In the genomic region with DNA sequence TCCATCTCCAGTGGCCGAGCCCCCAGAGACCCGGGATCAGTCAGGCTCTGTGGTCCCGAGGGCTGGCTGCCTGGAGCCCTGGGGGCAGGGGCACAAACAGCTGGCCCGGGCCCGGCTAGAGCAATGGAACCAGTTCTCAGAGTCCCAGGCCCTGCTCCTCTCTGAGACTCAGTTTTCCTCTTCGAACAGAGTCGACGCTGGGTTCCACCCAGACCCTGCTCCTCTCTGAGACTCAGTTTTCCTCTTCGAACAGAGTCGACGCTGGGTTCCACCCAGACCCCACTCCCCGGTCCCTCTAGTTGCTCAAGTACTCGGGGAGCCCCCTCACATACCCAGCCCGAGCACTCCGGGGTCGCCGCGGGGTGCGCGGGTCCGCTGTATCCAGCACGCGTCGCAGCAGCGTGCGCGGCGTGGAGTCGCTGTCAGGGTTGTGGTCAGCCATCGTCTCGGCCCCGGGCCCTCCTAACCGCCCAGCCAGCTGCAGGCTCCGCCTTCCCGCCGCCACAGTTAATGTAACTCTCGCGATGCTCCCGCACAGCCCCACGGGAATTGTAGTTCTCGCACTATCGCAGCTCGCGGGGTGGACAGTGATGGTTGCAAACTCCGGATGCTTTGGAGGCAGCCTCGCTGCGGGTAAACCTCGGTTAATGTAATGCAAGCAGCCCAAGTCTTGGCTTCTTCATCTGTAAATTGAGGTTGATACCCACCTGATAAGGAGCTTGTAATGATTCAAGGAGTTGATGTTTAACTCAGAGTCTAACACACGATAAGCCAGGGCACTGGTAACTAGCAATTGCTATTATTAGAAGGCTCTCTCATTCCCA, we compare ENCODE assay signal across 8 cellular contexts. TPM values are rescaled to one million over a fixed set of nuclear protein-coding genes. Genes with fewer than 3 reads are reported as not detected.
DNase-seq lines count a peak whose midpoint lies in the region; ATAC-seq and TF ChIP-seq lines count a peak whose summit lies in the region.

No MANE protein-coding gene starts in this region.

- H3K9me3 ChIP-seq in DOHH2 (ENCODE audit: control insufficient read depth, insufficient read depth, low read length) (no peaks in the 10 kb centered on the region), KOPT-K1 (ENCODE audit: insufficient read depth, low read length, poor library complexity, severe bottlenecking) (no peaks in the 10 kb centered on the region), Panc1 (ENCODE audit: control insufficient read depth, insufficient read depth, low read depth, low read length) (no peaks in the 10 kb centered on the region), fibroblast of lung (ENCODE audit: control insufficient read depth, insufficient read depth, low read depth, low read length) (no peaks in the 10 kb centered on the region)

- H3K4me3 ChIP-seq in DOHH2 (ENCODE audit: low read length) (peak overlapping the region; percentile 78), Panc1 (ENCODE audit: low read depth in 2 of 2, low read length in 2 of 2) (peak overlapping the region; percentile 81 to 82), fibroblast of lung (replicated peaks in 1 of 4; ENCODE audit: control extremely low read depth in 1 of 4, insufficient read depth in 1 of 4, low read depth in 3 of 4, low read length in 4 of 4) (peak overlapping the region; percentile 83 to 93 (median 88))

- H4K20me1 ChIP-seq in DOHH2 (ENCODE audit: control insufficient read depth, insufficient read depth, low read depth, low read length) (no peaks in the 10 kb centered on the region), fibroblast of lung (ENCODE audit: control insufficient read depth, extremely low read depth, insufficient read depth, low read length) (no peaks in the 10 kb centered on the region)

- H3K4me2 ChIP-seq in DOHH2 (ENCODE audit: low read length) (peak overlapping the region; percentile 94), fibroblast of lung (ENCODE audit: extremely low read depth, insufficient read depth, low read length) (peak overlapping the region; percentile 98)

- no peak for TF ChIP-seq CTCF in DOHH2 (IDR thresholded peaks at IDR 0.05; ENCODE audit: low read depth, low read length, poor library complexity, severe bottlenecking)
- TF ChIP-seq CTCF in Panc1 (IDR thresholded peaks at IDR 0.05) = no peak
- TF ChIP-seq CTCF in fibroblast of lung (conservative IDR thresholded peaks at IDR 0.05 in 1 of 2, IDR thresholded peaks at IDR 0.05 in 1 of 2; ENCODE audit: low read depth in 1 of 2, low read length in 2 of 2) = no peak
- TF ChIP-seq CTCF in natural killer cell (IDR thresholded peaks at IDR 0.05) = no peak

- ATAC-seq in GM21825 (IDR thresholded peaks at IDR 0.05; ENCODE audit: unreplicated experiment) = peak; percentile 89
- peak; percentile 99 for ATAC-seq in Panc1
- peak; percentile 99 to 100 (median 99) for ATAC-seq in natural killer cell

- peaks cover 13% of the 10 kb centered on the region for H3K79me2 ChIP-seq in DOHH2 (ENCODE audit: control insufficient read depth, low read length)
- peaks cover 17% of the 10 kb centered on the region for H3K79me2 ChIP-seq in fibroblast of lung (ENCODE audit: control insufficient read depth, insufficient read depth, low read length)

- peak; percentile 68 for DNase-seq in Panc1 (ENCODE audit: low read depth, low spot score)
- DNase-seq in activated T-helper 1 cell treated with anti-CD3 and anti-CD28 coated beads, Interleukin-12 subunit alpha, Interleukin-12 subunit beta, Interleukin-2, Interleukin-4 antibody, amounts not matched to agents 30 ng/mL and 10 ng/mL and 1 ng/mL, durations not matched to agents 14 hours and 24 hours and 36 hours (ENCODE audit: low spot score) = peak; percentile 94
- DNase-seq in fibroblast of lung (ENCODE audit: low read depth in 2 of 2) = peak; percentile 78 to 87
- DNase-seq in natural killer cell = peak; percentile 92
- peak; percentile 76 to 91 (median 88) for DNase-seq in stimulated activated naive CD4-positive, alpha-beta T cell (lab: John Stamatoyannopoulos, UW)

- H3K27ac Mint-ChIP-seq in activated T-helper 1 cell treated with anti-CD3 and anti-CD28 coated beads, Interleukin-12 subunit alpha, Interleukin-12 subunit beta, Interleukin-2, Interleukin-4 antibody, amounts not matched to agents 30 ng/mL and 10 ng/mL and 1 ng/mL, durations not matched to agents 14 hours and 24 hours and 36 hours = peak overlapping the region; percentile 89
- H3K27ac Mint-ChIP-seq in natural killer cell = peak overlapping the region; percentile 82 to 95

- H3K27ac ChIP-seq in DOHH2 (ENCODE audit: low read depth, low read length) (no peak overlapping the region), KOPT-K1 (ENCODE audit: low read depth, low read length, poor library complexity, severe bottlenecking) (peak overlapping the region; percentile 63), Panc1 (ENCODE audit: low read length) (peak overlapping the region; percentile 87), fibroblast of lung (ENCODE audit: insufficient read depth, low read length) (peak overlapping the region; percentile 91)

- CTCF ChIA-PET in Panc1 (lab: Charles Lee) = interaction anchor here (1.0 kb wide), 1 partner anchor 17 kb away, joined by 5 read pairs; no protein-coding TSS in a partner anchor

- H3K27me3 ChIP-seq in DOHH2 (ENCODE audit: control insufficient read depth, low read length) (no peaks in the 10 kb centered on the region), Panc1 (ENCODE audit: control insufficient read depth, insufficient read depth, low read length) (no peaks in the 10 kb centered on the region), fibroblast of lung (ENCODE audit: control insufficient read depth, insufficient read depth, low read length) (no peaks in the 10 kb centered on the region)

- in situ Hi-C loops in Panc1 (cut with HindIII; ENCODE audit: low pct_unique_long_range_greater_than_20kb, low sequenced_read_pairs) = no loop called here

- H3F3A ChIP-seq in DOHH2 (ENCODE audit: control insufficient read depth, insufficient read depth) = no peaks in the 10 kb centered on the region

- H3K27me3 Mint-ChIP-seq in activated T-helper 1 cell treated with anti-CD3 and anti-CD28 coated beads, Interleukin-12 subunit alpha, Interleukin-12 subunit beta, Interleukin-2, Interleukin-4 antibody, amounts not matched to agents 30 ng/mL and 10 ng/mL and 1 ng/mL, durations not matched to agents 14 hours and 24 hours and 36 hours (ENCODE audit: insufficient read depth) = peaks cover 5% of the 10 kb centered on the region
- H3K27me3 Mint-ChIP-seq in natural killer cell (ENCODE audit: low read depth in 2 of 2) = no peaks in the 10 kb centered on the region

- BruUV-seq in Panc1 (replicated peaks; lab: Mats Ljungman, UMichigan) = TSS peak; percentile 87

- peaks cover 18% of the 10 kb centered on the region for H3K4me1 Mint-ChIP-seq in activated T-helper 1 cell treated with anti-CD3 and anti-CD28 coated beads, Interleukin-12 subunit alpha, Interleukin-12 subunit beta, Interleukin-2, Interleukin-4 antibody, amounts not matched to agents 30 ng/mL and 10 ng/mL and 1 ng/mL, durations not matched to agents 14 hours and 24 hours and 36 hours (ENCODE audit: low read depth)
- H3K4me1 Mint-ChIP-seq in natural killer cell = peaks cover 6 to 23% of the 10 kb centered on the region in 2 donors

- POLR2A ChIA-PET in Panc1 (lab: Charles Lee) = no interaction called here

- peak overlapping the region; percentile 94 for H3K4me3 Mint-ChIP-seq in activated T-helper 1 cell treated with anti-CD3 and anti-CD28 coated beads, Interleukin-12 subunit alpha, Interleukin-12 subunit beta, Interleukin-2, Interleukin-4 antibody, amounts not matched to agents 30 ng/mL and 10 ng/mL and 1 ng/mL, durations not matched to agents 14 hours and 24 hours and 36 hours
- H3K4me3 Mint-ChIP-seq in natural killer cell = peak overlapping the region; percentile 96

- peak overlapping the region; percentile 91 for H3K9ac ChIP-seq in fibroblast of lung (ENCODE audit: insufficient read depth, low read length)

- H3K4me1 ChIP-seq in DOHH2 (ENCODE audit: control insufficient read depth, low read length) (peaks cover 14% of the 10 kb centered on the region), Panc1 (ENCODE audit: control insufficient read depth, insufficient read depth, low read length) (peaks cover 9% of the 10 kb centered on the region; the same call in 1 of the 2 replicates), fibroblast of lung (ENCODE audit: control insufficient read depth, extremely low read depth, insufficient read depth, low read length) (peaks cover 3% of the 10 kb centered on the region)

- peaks cover 30% of the 10 kb centered on the region for H3K36me3 ChIP-seq in DOHH2 (ENCODE audit: control insufficient read depth, low read length)
- peaks cover 38% of the 10 kb centered on the region for H3K36me3 ChIP-seq in KOPT-K1 (ENCODE audit: insufficient read depth, low read length)
- H3K36me3 ChIP-seq in Panc1 (ENCODE audit: control insufficient read depth, insufficient read depth, low read length) = peaks cover 2% of the 10 kb centered on the region; the same call in 1 of the 2 replicates
- peaks cover 29% of the 10 kb centered on the region for H3K36me3 ChIP-seq in fibroblast of lung (ENCODE audit: control insufficient read depth, insufficient read depth, low read length)

- H3K9me3 Mint-ChIP-seq in activated T-helper 1 cell treated with anti-CD3 and anti-CD28 coated beads, Interleukin-12 subunit alpha, Interleukin-12 subunit beta, Interleukin-2, Interleukin-4 antibody, amounts not matched to agents 30 ng/mL and 10 ng/mL and 1 ng/mL, durations not matched to agents 14 hours and 24 hours and 36 hours = no peaks in the 10 kb centered on the region
- no peaks in the 10 kb centered on the region for H3K9me3 Mint-ChIP-seq in natural killer cell

- H2AFZ ChIP-seq in fibroblast of lung (ENCODE audit: low read length) = peak overlapping the region; percentile 94

- H3K9me2 ChIP-seq in DOHH2 (replicated peaks; ENCODE audit: control insufficient read depth, low read length) = no peaks in the 10 kb centered on the region

- H3K36me3 Mint-ChIP-seq in activated T-helper 1 cell treated with anti-CD3 and anti-CD28 coated beads, Interleukin-12 subunit alpha, Interleukin-12 subunit beta, Interleukin-2, Interleukin-4 antibody, amounts not matched to agents 30 ng/mL and 10 ng/mL and 1 ng/mL, durations not matched to agents 14 hours and 24 hours and 36 hours (ENCODE audit: low read depth) = peaks cover 11% of the 10 kb centered on the region
- no peaks in the 10 kb centered on the region for H3K36me3 Mint-ChIP-seq in natural killer cell

- intact Hi-C loops in Panc1 (cut with micrococcal nuclease; ENCODE audit: unreplicated experiment) = no loop called here
- intact Hi-C loops in activated T-helper 1 cell treated with anti-CD3 and anti-CD28 coated beads, Interleukin-12 subunit alpha, Interleukin-12 subunit beta, Interleukin-2, Interleukin-4 antibody, amounts not matched to agents 30 ng/mL and 10 ng/mL and 1 ng/mL, durations not matched to agents 14 hours and 24 hours and 36 hours (cut with micrococcal nuclease) = loop anchor here (1.0 to 5.0 kb wide), 3 partner anchors 9 to 39 kb away; a partner anchor contains a TSS
- intact Hi-C loops in natural killer cell (cut with micrococcal nuclease) = loop anchor here (1.0 to 2.0 kb wide), 2 partner anchors 9 to 13 kb away; a partner anchor contains a TSS

RNA-seq across cellular contexts. Expression of a gene that starts 8.5 kb away (rescaled TPM):
- total RNA-seq in Panc1 (2021; ENCODE audit: unreplicated experiment) (27.3 TPM), fibroblast of lung (37.7 and 42.9 TPM in 2 replicates), natural killer cell (10 to 100 TPM; 25.5 to 35.8 (median 30.3) TPM)
- 31.5 TPM for polyA plus RNA-seq in Panc1 (2012; ENCODE audit: insufficient read length)
- total RNA-seq in activated T-helper 1 cell treated with anti-CD3 and anti-CD28 coated beads, Interleukin-12 subunit alpha, Interleukin-12 subunit beta, Interleukin-2, Interleukin-4 antibody, amounts not matched to agents 30 ng/mL and 10 ng/mL and 1 ng/mL, durations not matched to agents 14 hours and 24 hours and 36 hours = 43.0 and 49.5 TPM in 2 replicates
- polyA plus RNA-seq in fibroblast of lung = 15.8 and 16.0 TPM in 2 replicates
- 15.4 and 18.2 TPM in 2 replicates for polyA plus RNA-seq in fibroblast of lung (2012)
- 21.1 and 30.4 TPM in 2 replicates for polyA minus RNA-seq in fibroblast of lung (ENCODE audit: low replicate concordance)

RNA-seq across cellular contexts. Expression of a gene that starts 13.1 kb away (rescaled TPM):
- total RNA-seq in Panc1 (2021; ENCODE audit: unreplicated experiment) = 119 TPM
- 166 TPM for polyA plus RNA-seq in Panc1 (2012; ENCODE audit: insufficient read length)
- 183 and 186 TPM in 2 replicates for total RNA-seq in activated T-helper 1 cell treated with anti-CD3 and anti-CD28 coated beads, Interleukin-12 subunit alpha, Interleukin-12 subunit beta, Interleukin-2, Interleukin-4 antibody, amounts not matched to agents 30 ng/mL and 10 ng/mL and 1 ng/mL, durations not matched to agents 14 hours and 24 hours and 36 hours
- 127 TPM in 2 replicates for total RNA-seq in fibroblast of lung
- 310 and 410 TPM in 2 replicates for polyA plus RNA-seq in fibroblast of lung
- polyA plus RNA-seq in fibroblast of lung (2012) = 184 and 218 TPM in 2 replicates
- polyA minus RNA-seq in fibroblast of lung (ENCODE audit: low replicate concordance) = 327 and 435 TPM in 2 replicates
- total RNA-seq in natural killer cell = 10 to 100 TPM; 43.2 to 47.1 (median 43.3) TPM

RNA-seq across cellular contexts. Expression of a gene that starts 13.9 kb away (rescaled TPM):
- total RNA-seq in Panc1 (2021; ENCODE audit: unreplicated experiment) (43.4 TPM), fibroblast of lung (15.4 and 23.1 TPM in 2 replicates), natural killer cell (10 to 100 TPM; 68.6 to 81.3 (median 78.9) TPM)
- 27.6 TPM for polyA plus RNA-seq in Panc1 (2012; ENCODE audit: insufficient read length)
- 41.6 and 45.0 TPM in 2 replicates for total RNA-seq in activated T-helper 1 cell treated with anti-CD3 and anti-CD28 coated beads, Interleukin-12 subunit alpha, Interleukin-12 subunit beta, Interleukin-2, Interleukin-4 antibody, amounts not matched to agents 30 ng/mL and 10 ng/mL and 1 ng/mL, durations not matched to agents 14 hours and 24 hours and 36 hours
- polyA plus RNA-seq in fibroblast of lung = 30.2 and 40.2 TPM in 2 replicates
- 25.3 and 37.5 TPM in 2 replicates for polyA plus RNA-seq in fibroblast of lung (2012)
- 49.2 and 60.2 TPM in 2 replicates for polyA minus RNA-seq in fibroblast of lung (ENCODE audit: low replicate concordance)

RNA-seq across cellular contexts. Expression of a gene that starts 26.9 kb away (rescaled TPM):
- total RNA-seq in Panc1 (2021; ENCODE audit: unreplicated experiment) (1.6 TPM), fibroblast of lung (1.2 and 1.5 TPM in 2 replicates), natural killer cell (under 1 TPM in 2 of 3 donors, not detected in 1; 0.15 to 0.68 TPM)
- 2.5 TPM for polyA plus RNA-seq in Panc1 (2012; ENCODE audit: insufficient read length)
- total RNA-seq in activated T-helper 1 cell treated with anti-CD3 and anti-CD28 coated beads, Interleukin-12 subunit alpha, Interleukin-12 subunit beta, Interleukin-2, Interleukin-4 antibody, amounts not matched to agents 30 ng/mL and 10 ng/mL and 1 ng/mL, durations not matched to agents 14 hours and 24 hours and 36 hours = 0.52 and 0.83 TPM in 2 replicates
- polyA plus RNA-seq in fibroblast of lung = 0.30 and 0.45 TPM in 2 replicates
- 0.27 and 0.43 TPM in 2 replicates for polyA plus RNA-seq in fibroblast of lung (2012)
- 1.3 TPM in 1 of 2 replicates, not detected in the other for polyA minus RNA-seq in fibroblast of lung (ENCODE audit: low replicate concordance)

RNA-seq across cellular contexts. Expression of a gene that starts 27.3 kb away (rescaled TPM):
- total RNA-seq in Panc1 (2021; ENCODE audit: unreplicated experiment) (13.4 TPM), fibroblast of lung (3.9 and 4.6 TPM in 2 replicates), natural killer cell (10 to 100 TPM; 20.9 to 25.8 (median 24.5) TPM)
- polyA plus RNA-seq in Panc1 (2012; ENCODE audit: insufficient read length) = 13.4 TPM
- 23.0 and 25.7 TPM in 2 replicates for total RNA-seq in activated T-helper 1 cell treated with anti-CD3 and anti-CD28 coated beads, Interleukin-12 subunit alpha, Interleukin-12 subunit beta, Interleukin-2, Interleukin-4 antibody, amounts not matched to agents 30 ng/mL and 10 ng/mL and 1 ng/mL, durations not matched to agents 14 hours and 24 hours and 36 hours
- polyA plus RNA-seq in fibroblast of lung = 7.1 and 8.9 TPM in 2 replicates
- polyA plus RNA-seq in fibroblast of lung (2012) = 6.5 and 7.4 TPM in 2 replicates
- 30.6 and 49.8 TPM in 2 replicates for polyA minus RNA-seq in fibroblast of lung (ENCODE audit: low replicate concordance)
